ENCODE assay signal across 20 cellular contexts in the genomic region with DNA sequence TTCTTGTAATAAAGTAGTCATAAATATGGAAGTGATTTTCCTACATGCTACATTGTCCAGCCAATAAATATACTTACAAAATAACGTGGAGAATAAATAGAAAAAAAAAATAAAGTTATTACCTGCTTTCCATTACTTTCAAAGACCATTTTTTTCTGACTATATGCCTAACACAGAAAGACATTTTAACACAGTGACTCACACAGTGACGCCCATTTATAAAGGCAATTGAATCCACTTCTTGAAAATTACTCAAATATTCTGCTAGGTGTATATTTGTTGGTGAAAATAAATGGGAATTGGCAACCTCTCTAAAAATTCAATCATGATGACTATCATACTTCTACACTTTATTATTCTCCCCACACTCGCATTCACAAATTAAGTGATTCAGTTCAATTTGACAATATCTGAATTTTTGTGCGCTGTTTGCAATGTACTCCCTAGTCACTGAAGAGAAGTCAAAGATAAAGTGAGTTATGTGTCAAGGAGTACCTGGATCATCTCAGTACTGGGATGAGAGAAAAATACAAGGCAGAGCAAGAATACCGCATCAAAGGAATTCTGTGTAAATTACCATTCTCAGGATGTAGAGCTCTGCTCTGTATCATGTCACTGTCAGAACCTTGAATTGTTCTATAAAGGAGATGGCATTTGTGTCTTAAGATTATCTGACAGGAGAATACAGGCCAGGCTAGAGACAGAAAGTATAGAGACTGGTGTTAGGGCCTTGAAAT.
DNase-seq lines count a peak whose midpoint lies in the region; ATAC-seq, FAIRE-seq and TF ChIP-seq lines count a peak whose summit lies in the region.
"Had no signal": no experiment of that assay in that cellular context is flagged by ENCODE, and none has a peak within 500 bp of the region (broad histone marks: within the 10 kb centered on the region; RNA-seq: fewer than 3 reads in every experiment).

No MANE protein-coding gene starts in this region.

- no peaks in the 10 kb centered on the region for H3K9me3 Mint-ChIP-seq in HFFc6
- H3K9me3 Mint-ChIP-seq: CD4-positive, alpha-beta T cell had no signal

- FAIRE-seq in H54 (lab: Jason Lieb, UNC), result peak; percentile 33
- FAIRE-seq: A549, RCC 7860 had no signal

- no peak for TF ChIP-seq CTCF in RWPE1 (conservative IDR thresholded peaks at IDR 0.05; ENCODE audit: low read depth)
- no peak for TF ChIP-seq CTCF in fibroblast of mammary gland (conservative IDR thresholded peaks at IDR 0.05; ENCODE audit: control insufficient read depth, insufficient read depth, low read depth, low read length)
- TF ChIP-seq CTCF in omental fat pad (IDR thresholded peaks at IDR 0.05), result no peak
- no peak for TF ChIP-seq CTCF in HFFc6 (IDR thresholded peaks at IDR 0.05)

- TF ChIP-seq POLR2A in H54 (IDR thresholded peaks at IDR 0.05; ENCODE audit: low read depth, low read length), result no peak

- no peaks in the 10 kb centered on the region for H3K27me3 Mint-ChIP-seq in HFFc6 (ENCODE audit: insufficient read depth)
- H3K27me3 Mint-ChIP-seq: CD4-positive, alpha-beta T cell had no signal

- H3K4me1 Mint-ChIP-seq in HFFc6 (ENCODE audit: low read depth), result no peaks in the 10 kb centered on the region

- no peak overlapping the region for H3K27ac ChIP-seq in RWPE1
- H3K27ac ChIP-seq: A549 had no signal

- no peaks in the 10 kb centered on the region for H3K36me3 Mint-ChIP-seq in HFFc6 (ENCODE audit: low read depth)

- no peak overlapping the region for H3K4me3 ChIP-seq in fibroblast of mammary gland (ENCODE audit: control insufficient read depth, low read depth, low read length)
- H3K4me3 ChIP-seq: A549, MG63 had no signal

- DNase-seq in H54 (ENCODE audit: insufficient read length, low spot score) (no peak), RWPE1 (ENCODE audit: low spot score) (peak; percentile 4), fibroblast of mammary gland (ENCODE audit: low read depth) (peak; percentile 1), omental fat pad (ENCODE audit: low spot score) (no peak), HFFc6 (no peak)
- DNase-seq: Caco-2; CD4-positive, alpha-beta T cell; GF-D8; GOT3; IMR-90; MG63; NCI-H1092; NCI-H1436 treated with DMSO at 0.1 percent for 48 hours; NCI-H2081; NK-92 treated with Interleukin-12 subunit alpha and Interleukin-12 subunit beta, amount 100 ng/mL, for 24 hours; SHP77 treated with DMSO at 0.1 percent for 48 hours had no signal

- CTCF ChIA-PET in RWPE1 (lab: Yijun Ruan, JAX), result no interaction called here

- ATAC-seq in omental fat pad (ENCODE audit: low FRiP score) (peak; percentile 62), HG03442 (IDR thresholded peaks at IDR 0.05; ENCODE audit: unreplicated experiment) (no peak), HG03565 (IDR thresholded peaks at IDR 0.05; ENCODE audit: unreplicated experiment) (no peak)
- ATAC-seq: A549 had no signal

- POLR2A ChIA-PET in RWPE1 (lab: Yijun Ruan, JAX; ENCODE audit: low non-redundant PET), result no interaction called here

- H3K4me3 Mint-ChIP-seq in HFFc6, result no peak overlapping the region
- H3K4me3 Mint-ChIP-seq: CD4-positive, alpha-beta T cell had no signal

- H3K27ac Mint-ChIP-seq in HFFc6, result no peak overlapping the region
- H3K27ac Mint-ChIP-seq: CD4-positive, alpha-beta T cell had no signal

Comparison
In these comparisons a context has a peak if more than half of its experiments do, and no peak if none do; other contexts are left out.
1. DNase-seq: peak in RWPE1 (single experiment) and fibroblast of mammary gland (single experiment); none in H54 (single experiment), omental fat pad (single experiment) and HFFc6 (single experiment).